ENCODE assay signal across 1 cellular context in the genomic region with DNA sequence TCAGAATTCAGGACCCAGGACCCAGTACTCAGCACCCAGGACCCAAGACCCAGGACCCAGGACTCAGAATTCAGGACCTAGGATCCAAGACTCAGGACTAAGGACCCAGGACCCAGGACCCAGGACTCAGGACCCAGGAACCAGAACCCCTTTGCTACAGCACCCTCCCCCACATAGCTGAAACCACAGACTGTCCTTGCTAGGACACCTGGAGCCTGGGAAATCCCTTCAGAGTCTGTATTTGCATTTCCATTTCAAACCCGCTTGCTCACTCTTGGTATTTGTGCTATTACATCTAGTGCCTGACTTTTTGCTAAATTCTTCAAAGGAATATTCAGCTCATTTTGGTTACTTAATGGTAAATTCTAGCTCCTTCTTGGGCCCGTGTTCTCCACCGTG.
TF ChIP-seq lines count a peak whose summit lies in the region.

No MANE protein-coding gene starts in this region.

TF ChIP-seq in GM12878, 131 proteins besides CTCF, POLR2A, EP300 and RAD21 (continued from another document):
- TF ChIP-seq, protein P1, sequence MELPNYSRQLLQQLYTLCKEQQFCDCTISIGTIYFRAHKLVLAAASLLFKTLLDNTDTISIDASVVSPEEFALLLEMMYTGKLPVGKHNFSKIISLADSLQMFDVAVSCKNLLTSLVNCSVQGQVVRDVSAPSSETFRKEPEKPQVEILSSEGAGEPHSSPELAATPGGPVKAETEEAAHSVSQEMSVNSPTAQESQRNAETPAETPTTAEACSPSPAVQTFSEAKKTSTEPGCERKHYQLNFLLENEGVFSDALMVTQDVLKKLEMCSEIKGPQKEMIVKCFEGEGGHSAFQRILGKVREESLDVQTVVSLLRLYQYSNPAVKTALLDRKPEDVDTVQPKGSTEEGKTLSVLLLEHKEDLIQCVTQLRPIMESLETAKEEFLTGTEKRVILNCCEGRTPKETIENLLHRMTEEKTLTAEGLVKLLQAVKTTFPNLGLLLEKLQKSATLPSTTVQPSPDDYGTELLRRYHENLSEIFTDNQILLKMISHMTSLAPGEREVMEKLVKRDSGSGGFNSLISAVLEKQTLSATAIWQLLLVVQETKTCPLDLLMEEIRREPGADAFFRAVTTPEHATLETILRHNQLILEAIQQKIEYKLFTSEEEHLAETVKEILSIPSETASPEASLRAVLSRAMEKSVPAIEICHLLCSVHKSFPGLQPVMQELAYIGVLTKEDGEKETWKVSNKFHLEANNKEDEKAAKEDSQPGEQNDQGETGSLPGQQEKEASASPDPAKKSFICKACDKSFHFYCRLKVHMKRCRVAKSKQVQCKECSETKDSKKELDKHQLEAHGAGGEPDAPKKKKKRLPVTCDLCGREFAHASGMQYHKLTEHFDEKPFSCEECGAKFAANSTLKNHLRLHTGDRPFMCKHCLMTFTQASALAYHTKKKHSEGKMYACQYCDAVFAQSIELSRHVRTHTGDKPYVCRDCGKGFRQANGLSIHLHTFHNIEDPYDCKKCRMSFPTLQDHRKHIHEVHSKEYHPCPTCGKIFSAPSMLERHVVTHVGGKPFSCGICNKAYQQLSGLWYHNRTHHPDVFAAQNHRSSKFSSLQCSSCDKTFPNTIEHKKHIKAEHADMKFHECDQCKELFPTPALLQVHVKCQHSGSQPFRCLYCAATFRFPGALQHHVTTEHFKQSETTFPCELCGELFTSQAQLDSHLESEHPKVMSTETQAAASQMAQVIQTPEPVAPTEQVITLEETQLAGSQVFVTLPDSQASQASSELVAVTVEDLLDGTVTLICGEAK (IDR thresholded peaks at IDR 0.05; ENCODE audit: borderline replicate concordance) = no peak
- TF ChIP-seq RELA (IDR thresholded peaks at IDR 0.05; ENCODE audit: borderline replicate concordance, partially characterized antibody) (no peak), EED (IDR thresholded peaks at IDR 0.05; ENCODE audit: low read depth) (peak; percentile 71; the same call in 1 of the 2 replicates), TCF3 (IDR thresholded peaks at IDR 0.05; ENCODE audit: borderline replicate concordance, insufficient read depth, low read depth, low read length) (peak; percentile 84), EGR1 (IDR thresholded peaks at IDR 0.05; ENCODE audit: borderline replicate concordance in 1 of 2, low read depth in 2 of 2, low read length in 2 of 2) (0 out of 3 replicates have a peak, but pooled peaks of 1 of the 2 experiments have one; percentile 32), IRF4 (IDR thresholded peaks at IDR 0.05; ENCODE audit: low read depth, low read length) (0 out of 2 replicates have a peak, but pooled peaks have one; percentile 31)
